1 cellular context compared by ENCODE assay signal in genomic region chr15:39869251-39869650, GRCh38.
TF ChIP-seq lines count a peak whose summit lies in the region.

No MANE protein-coding gene starts in this region.

TF ChIP-seq in WTC11, 78 proteins besides CTCF, POLR2A, EP300 and RAD21 (continued from another document):
- TF ChIP-seq AR (CRISPR knock-in tag; IDR thresholded peaks at IDR 0.05) (no peak), CBFB (CRISPR knock-in tag; IDR thresholded peaks at IDR 0.05; ENCODE audit: low read depth) (no peak), ARID4B (CRISPR knock-in tag; IDR thresholded peaks at IDR 0.05; ENCODE audit: borderline replicate concordance) (no peak), SMAD4 (CRISPR knock-in tag; IDR thresholded peaks at IDR 0.05) (no peak), HMGA2 (CRISPR knock-in tag; IDR thresholded peaks at IDR 0.05) (no peak), GTF2I (CRISPR knock-in tag; conservative IDR thresholded peaks at IDR 0.05) (no peak), ZNF281 (CRISPR knock-in tag; IDR thresholded peaks at IDR 0.05) (no peak), ZNF219 (CRISPR knock-in tag; IDR thresholded peaks at IDR 0.05; ENCODE audit: borderline replicate concordance) (no peak), EMX1 (CRISPR knock-in tag; IDR thresholded peaks at IDR 0.05) (no peak), ZNF317 (CRISPR knock-in tag; IDR thresholded peaks at IDR 0.05; ENCODE audit: borderline replicate concordance, low read depth) (no peak), JUN (CRISPR knock-in tag; IDR thresholded peaks at IDR 0.05) (no peak)
